8 cellular contexts compared by ENCODE assay signal in the genomic region with DNA sequence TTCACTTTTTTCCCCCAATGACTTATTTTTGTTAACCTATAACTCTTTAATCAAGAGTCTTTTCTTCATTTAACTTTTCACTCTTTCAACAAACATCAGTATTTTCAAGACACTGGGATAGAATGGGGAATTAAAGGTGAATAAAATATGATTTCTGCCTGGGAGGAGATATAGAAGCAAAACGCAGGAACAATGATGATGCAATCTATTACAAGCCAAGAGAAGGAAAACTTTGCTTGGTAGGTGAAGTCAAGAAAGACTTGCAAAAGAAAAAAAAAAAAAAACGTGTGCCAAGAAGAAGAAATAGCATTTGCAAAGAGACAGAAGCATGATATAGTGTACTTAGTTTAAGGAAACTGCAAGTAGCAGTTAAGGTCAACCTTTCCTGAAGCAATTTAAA.
"Had no signal": no experiment of that assay in that cellular context is flagged by ENCODE, and none has a peak within 500 bp of the region (broad histone marks: within the 10 kb centered on the region; RNA-seq: fewer than 3 reads in every experiment).

No MANE protein-coding gene starts in this region.

- H3K36me3 Mint-ChIP-seq: IgD-negative memory B cell had no signal

- H3K4me1 Mint-ChIP-seq: IgD-negative memory B cell had no signal

- H3K4me3 ChIP-seq: HAP-1 had no signal

- H3K36me3 ChIP-seq: HAP-1 had no signal

- DNase-seq: GOT3, H7, HFFc6, KG1 had no signal

- H3K27ac ChIP-seq: HL-60 had no signal

- H3K4me1 ChIP-seq: HAP-1 had no signal

- H3K9me3 ChIP-seq: HAP-1 had no signal

- H3K4me3 Mint-ChIP-seq: HFFc6, IgD-negative memory B cell had no signal

- H3K27ac Mint-ChIP-seq: HFFc6, IgD-negative memory B cell had no signal

- ATAC-seq: HCT116 had no signal

- H3K27me3 Mint-ChIP-seq: IgD-negative memory B cell had no signal
